9 cellular contexts compared by ENCODE assay signal in genomic region chr18:55404811-55405654, GRCh38.
DNase-seq lines count a peak whose midpoint lies in the region; ATAC-seq and TF ChIP-seq lines count a peak whose summit lies in the region.
"Had no signal": no experiment of that assay in that cellular context is flagged by ENCODE, and none has a peak within 500 bp of the region (broad histone marks: within the 10 kb centered on the region; RNA-seq: fewer than 3 reads in every experiment).

No MANE protein-coding gene starts in this region.

- H3K4me3 ChIP-seq in urinary bladder (ENCODE audit: low read depth, low read length) (no peak overlapping the region), WERI-Rb-1 (ENCODE audit: low read depth, low read length) (no peak overlapping the region)

- no peaks in the 10 kb centered on the region for H3K27me3 Mint-ChIP-seq in mesothelial cell of epicardium (ENCODE audit: low read depth)

- ATAC-seq in GM19351 (IDR thresholded peaks at IDR 0.05; ENCODE audit: unreplicated experiment) = no peak
- ATAC-seq in HG02642 (IDR thresholded peaks at IDR 0.05; ENCODE audit: poor library complexity, unreplicated experiment) = no peak

- H3K9me3 Mint-ChIP-seq in mesothelial cell of epicardium = no peaks in the 10 kb centered on the region

- no peaks in the 10 kb centered on the region for H3K36me3 ChIP-seq in urinary bladder (ENCODE audit: insufficient read depth)
- H3K36me3 ChIP-seq in WERI-Rb-1 = no peaks in the 10 kb centered on the region

- H3K36me3 Mint-ChIP-seq in mesothelial cell of epicardium = no peaks in the 10 kb centered on the region

- peak overlapping the region; percentile 89 for H3K27ac Mint-ChIP-seq in mesothelial cell of epicardium

- H3K4me3 Mint-ChIP-seq in mesothelial cell of epicardium = peak overlapping the region; percentile 8

- H3K4me1 ChIP-seq in urinary bladder (ENCODE audit: insufficient read depth) = peaks cover 2% of the 10 kb centered on the region

- 93% methylated on average over 8 of the region's 8 CpGs for WGBS in urinary bladder

- no peak for TF ChIP-seq CTCF in mesothelial cell of epicardium (IDR thresholded peaks at IDR 0.05; ENCODE audit: unreplicated experiment)
- TF ChIP-seq CTCF in WERI-Rb-1 (IDR thresholded peaks at IDR 0.05; ENCODE audit: low read depth, low read length) = no peak

- no peaks in the 10 kb centered on the region for H3K9me3 ChIP-seq in WERI-Rb-1 (ENCODE audit: severe bottlenecking)

- H3K27me3 ChIP-seq in WERI-Rb-1 (ENCODE audit: insufficient read depth, low read depth, severe bottlenecking) = no peaks in the 10 kb centered on the region

- peaks cover 73% of the 10 kb centered on the region for H3K4me1 Mint-ChIP-seq in mesothelial cell of epicardium

- DNase-seq in NCI-H2107 treated with DMSO at 0.1 percent for 48 hours (lab: John Stamatoyannopoulos, UW; ENCODE audit: unreplicated experiment) (peak; percentile 38), NCI-H2107 (lab: John Stamatoyannopoulos, UW) (no peak), caudate nucleus (lab: John Stamatoyannopoulos, UW) (no peak), mesothelial cell of epicardium (ENCODE audit: low spot score in 2 of 2, unreplicated experiment in 2 of 2) (no peak), WERI-Rb-1 (no peak)

- H3K27ac ChIP-seq in caudate nucleus (ENCODE audit: low read depth, low read length) = peak overlapping the region; percentile 93
- H3K27ac ChIP-seq in urinary bladder (ENCODE audit: low read depth) = peak overlapping the region; percentile 73
- H3K27ac ChIP-seq in WERI-Rb-1 = no peak overlapping the region
- H3K27ac ChIP-seq: HL-60 had no signal
